In genomic region chr16:74153773-74154172, GRCh38 we compare ENCODE assay signal across 27 cellular contexts.
"Had no signal": no experiment of that assay in that cellular context is flagged by ENCODE, and none has a peak within 500 bp of the region (broad histone marks: within the 10 kb centered on the region; RNA-seq: fewer than 3 reads in every experiment).

No MANE protein-coding gene starts in this region.

- H3K27me3 ChIP-seq: stomach, suprapubic skin, testis, thyroid gland, tibial artery, tibial nerve, transverse colon, upper lobe of left lung, upper lobe of right lung, vagina had no signal

- H3K9me3 ChIP-seq: suprapubic skin, testis, thoracic aorta, thyroid gland, transverse colon, upper lobe of right lung, uterus, vagina had no signal

- FAIRE-seq: urothelium cell line had no signal

- DNase-seq: stimulated activated CD4-positive, alpha-beta T cell treated with anti-CD3 and anti-CD28 coated beads, Interleukin-2, amount 100 ng/mL, for 48 hours; stimulated activated CD4-positive, alpha-beta T cell treated with anti-CD3 and anti-CD28 coated beads, Interleukin-4, amount 100 ng/mL, for 1 hour; stimulated activated CD4-positive, alpha-beta T cell treated with anti-CD3 and anti-CD28 coated beads, Interleukin-4, amount 100 ng/mL, for 24 hours; stimulated activated CD4-positive, alpha-beta T cell treated with anti-CD3 and anti-CD28 coated beads, Interleukin-4, amount 100 ng/mL, for 4 hours; stimulated activated CD8-positive, alpha-beta memory T cell treated with anti-CD3 and anti-CD28 coated beads, Interleukin-4, amount 100 ng/mL, for 48 hours; stimulated activated naive B cell treated with anti-CD40 and anti-IgM and Interleukin-4, amounts not matched to agents 10 μg/mL and 1 μg/mL and 100 μg/mL, for 72 hours; stimulated activated naive CD4-positive, alpha-beta T cell; stimulated activated naive CD4-positive, alpha-beta T cell treated with Interleukin-2 at 50 U/mL for 16 hours; stimulated activated naive CD8-positive, alpha-beta T cell treated with anti-CD3 and anti-CD28 coated beads, Interleukin-15, amount 100 ng/mL, for 72 hours; stimulated activated naive CD8-positive, alpha-beta T cell treated with anti-CD3 and anti-CD28 coated beads, Interleukin-15, Interleukin-2, amounts not matched to agents 100 U/mL and 50 U/mL, for 24 hours; stomach; substantia nigra; testis; thyroid gland; tibial artery; transverse colon; trophoblast cell; upper lobe of left lung; upper lobe of right lung; uterus had no signal

- H3K4me1 ChIP-seq: stomach, suprapubic skin, testis, thyroid gland, tibial artery, tibial nerve, transverse colon, upper lobe of left lung, upper lobe of right lung, uterus, vagina had no signal

- H3K27ac ChIP-seq: stomach, suprapubic skin, testis, thoracic aorta, thyroid gland, tibial artery, tibial nerve, transverse colon, upper lobe of left lung, upper lobe of right lung, uterus, vagina had no signal

- ATAC-seq: stimulated activated effector memory CD8-positive, alpha-beta T cell treated with anti-CD3 and anti-CD28 coated beads, Interleukin-12 subunit alpha, Interleukin-12 subunit beta, amount 100 ng/mL, for 72 hours; stimulated activated memory B cell treated with anti-CD40 and anti-IgM and Interleukin-4, amounts not matched to agents 10 μg/mL and 1 μg/mL and 100 μg/mL, for 72 hours; stimulated activated naive B cell treated with anti-CD40 and anti-IgM and Interleukin-4, amounts not matched to agents 10 μg/mL and 1 μg/mL and 100 μg/mL, for 72 hours; stimulated activated naive CD8-positive, alpha-beta T cell treated with anti-CD3 and anti-CD28 coated beads, Interleukin-15, amount 100 ng/mL, for 72 hours; stimulated activated naive CD8-positive, alpha-beta T cell treated with anti-CD3 and anti-CD28 coated beads, Interleukin-15, Interleukin-2, amounts not matched to agents 100 U/mL and 50 U/mL, for 24 hours; upper lobe of right lung had no signal

- H3K36me3 ChIP-seq: stomach, suprapubic skin, thoracic aorta, thyroid gland, tibial artery, tibial nerve, transverse colon, upper lobe of left lung, upper lobe of right lung, uterus, vagina had no signal

- H3K4me3 ChIP-seq: stomach, suprapubic skin, testis, thoracic aorta, thyroid gland, tibial artery, tibial nerve, transverse colon, upper lobe of left lung, upper lobe of right lung, uterus, vagina had no signal
